Comparison of ENCODE assay signal across 2 cellular contexts in genomic region chr19:1360818-1361461, GRCh38.
TF ChIP-seq lines count a peak whose summit lies in the region.

No MANE protein-coding gene starts in this region.

TF ChIP-seq in IMR-90, 13 proteins besides CTCF, POLR2A, EP300 and RAD21:
- TF ChIP-seq BHLHE40 (IDR thresholded peaks at IDR 0.05; ENCODE audit: low read depth, low read length) (peak; percentile 33; the same call in 1 of the 2 replicates), MAFK (IDR thresholded peaks at IDR 0.05; ENCODE audit: low read depth, low read length) (no peak), RCOR1 (IDR thresholded peaks at IDR 0.05; ENCODE audit: insufficient replicate concordance, low read length) (no peak), NFE2L2 (IDR thresholded peaks at IDR 0.05; ENCODE audit: low read depth, low read length) (no peak), USF2 (IDR thresholded peaks at IDR 0.05; ENCODE audit: low read depth, low read length) (peak; percentile 39; the same call in 1 of the 2 replicates), CEBPB (IDR thresholded peaks at IDR 0.05; ENCODE audit: low read depth, low read length) (no peak), RFX5 (IDR thresholded peaks at IDR 0.05; ENCODE audit: low read depth, low read length) (no peak), MXI1 (IDR thresholded peaks at IDR 0.05; ENCODE audit: borderline replicate concordance, low read depth, low read length) (0 out of 2 replicates have a peak, but pooled peaks have one; percentile 70), FOS (IDR thresholded peaks at IDR 0.05; ENCODE audit: low read depth, low read length) (no peak)

TF ChIP-seq in GM12878, 131 proteins besides CTCF, POLR2A, EP300 and RAD21:
- TF ChIP-seq PML (IDR thresholded peaks at IDR 0.05; ENCODE audit: low read length) (no peak), SPI1 (IDR thresholded peaks at IDR 0.05; ENCODE audit: borderline replicate concordance, insufficient read depth, low read depth, low read length) (0 out of 2 replicates have a peak, but pooled peaks have one; percentile 27)
TF ChIP-seq in GM12878: peak in this region for 1.
